8 cellular contexts compared by ENCODE assay signal in genomic region chr1:206925116-206925736, GRCh38. TPM values are rescaled to one million over a fixed set of nuclear protein-coding genes. Genes with fewer than 3 reads are reported as not detected.
A peak's percentile ranks its signal among the peaks of the same experiment; 100 is the strongest.
DNase-seq lines count a peak whose midpoint lies in the region; ATAC-seq and TF ChIP-seq lines count a peak whose summit lies in the region.

No MANE protein-coding gene starts in this region.

- no peak overlapping the region for H3K4me3 ChIP-seq in BE2C (ENCODE audit: low read depth, low read length)

- H3K9me3 ChIP-seq in BE2C: no peaks in the 10 kb centered on the region

- H3K27me3 ChIP-seq in BE2C: no peaks in the 10 kb centered on the region

- peak; percentile 16; the same call in 1 of the 2 replicates for TF ChIP-seq CTCF in BE2C (IDR thresholded peaks at IDR 0.05; ENCODE audit: low read depth, low read length)
- no peak for TF ChIP-seq CTCF in endothelial cell (IDR thresholded peaks at IDR 0.05; ENCODE audit: unreplicated experiment)

- DNase-seq in BE2C: no peak
- DNase-seq in SIG-M5 treated with dmso at 0.1 percent for 504 hours (lab: John Stamatoyannopoulos, UW; ENCODE audit: unreplicated experiment): peak; percentile 86
- DNase-seq in effector memory CD8-positive, alpha-beta T cell: peak; percentile 66 to 70 (median 67)
- DNase-seq in stimulated activated effector memory CD8-positive, alpha-beta T cell treated with anti-CD3 and anti-CD28 coated beads, Interleukin-12 subunit alpha, Interleukin-12 subunit beta, amount 100 ng/mL, for 72 hours (ENCODE audit: low spot score in 2 of 2): peak; percentile 49 to 81
- DNase-seq in endothelial cell (ENCODE audit: low spot score): no peak
- DNase-seq in T1000 (lab: John Stamatoyannopoulos, UW): no peak

- no peaks in the 10 kb centered on the region for H3K36me3 Mint-ChIP-seq in effector memory CD8-positive, alpha-beta T cell (ENCODE audit: insufficient read depth)
- peaks cover 12% of the 10 kb centered on the region for H3K36me3 Mint-ChIP-seq in stimulated activated effector memory CD8-positive, alpha-beta T cell treated with anti-CD3 and anti-CD28 coated beads, Interleukin-12 subunit alpha, Interleukin-12 subunit beta, amount 100 ng/mL, for 72 hours
- H3K36me3 Mint-ChIP-seq in endothelial cell (ENCODE audit: low read depth, unreplicated experiment): no peaks in the 10 kb centered on the region

- H3K36me3 ChIP-seq in BE2C: no peaks in the 10 kb centered on the region

- peaks cover 17% of the 10 kb centered on the region in 2 donors for H3K4me1 Mint-ChIP-seq in effector memory CD8-positive, alpha-beta T cell (ENCODE audit: low read depth in 2 of 2)
- peaks cover 33% of the 10 kb centered on the region for H3K4me1 Mint-ChIP-seq in stimulated activated effector memory CD8-positive, alpha-beta T cell treated with anti-CD3 and anti-CD28 coated beads, Interleukin-12 subunit alpha, Interleukin-12 subunit beta, amount 100 ng/mL, for 72 hours
- peaks cover 10% of the 10 kb centered on the region for H3K4me1 Mint-ChIP-seq in endothelial cell (ENCODE audit: unreplicated experiment)

- no peak overlapping the region for H3K4me3 Mint-ChIP-seq in effector memory CD8-positive, alpha-beta T cell
- H3K4me3 Mint-ChIP-seq in stimulated activated effector memory CD8-positive, alpha-beta T cell treated with anti-CD3 and anti-CD28 coated beads, Interleukin-12 subunit alpha, Interleukin-12 subunit beta, amount 100 ng/mL, for 72 hours: no peak overlapping the region
- no peak overlapping the region for H3K4me3 Mint-ChIP-seq in endothelial cell (ENCODE audit: unreplicated experiment)

- peak; percentile 54 for ATAC-seq in GM18870 (IDR thresholded peaks at IDR 0.05; ENCODE audit: unreplicated experiment)
- ATAC-seq in HG02943 (IDR thresholded peaks at IDR 0.05; ENCODE audit: low read depth, unreplicated experiment): peak; percentile 59
- peak; percentile 75 for ATAC-seq in effector memory CD8-positive, alpha-beta T cell (replicated peaks)
- peak; percentile 89 for ATAC-seq in stimulated activated effector memory CD8-positive, alpha-beta T cell treated with anti-CD3 and anti-CD28 coated beads, Interleukin-12 subunit alpha, Interleukin-12 subunit beta, amount 100 ng/mL, for 72 hours

- H3K9me3 Mint-ChIP-seq in effector memory CD8-positive, alpha-beta T cell: no peaks in the 10 kb centered on the region
- H3K9me3 Mint-ChIP-seq in stimulated activated effector memory CD8-positive, alpha-beta T cell treated with anti-CD3 and anti-CD28 coated beads, Interleukin-12 subunit alpha, Interleukin-12 subunit beta, amount 100 ng/mL, for 72 hours: no peaks in the 10 kb centered on the region
- H3K9me3 Mint-ChIP-seq in endothelial cell (ENCODE audit: unreplicated experiment): no peaks in the 10 kb centered on the region

- H3K27me3 Mint-ChIP-seq in effector memory CD8-positive, alpha-beta T cell: no peaks in the 10 kb centered on the region
- H3K27me3 Mint-ChIP-seq in endothelial cell (ENCODE audit: unreplicated experiment): no peaks in the 10 kb centered on the region

- no peak overlapping the region for H3K27ac Mint-ChIP-seq in effector memory CD8-positive, alpha-beta T cell
- no peak overlapping the region for H3K27ac Mint-ChIP-seq in stimulated activated effector memory CD8-positive, alpha-beta T cell treated with anti-CD3 and anti-CD28 coated beads, Interleukin-12 subunit alpha, Interleukin-12 subunit beta, amount 100 ng/mL, for 72 hours
- no peak overlapping the region for H3K27ac Mint-ChIP-seq in endothelial cell (ENCODE audit: unreplicated experiment)

- no peaks in the 10 kb centered on the region for H3K4me1 ChIP-seq in BE2C

RNA-seq across cellular contexts. Expression of gene FCMR, which starts 3.5 kb away (rescaled TPM):
- 1.0 TPM for polyA plus RNA-seq in BE2C (2012; ENCODE audit: insufficient read depth, insufficient read length, low read depth)
- total RNA-seq in endothelial cell (ENCODE audit: unreplicated experiment): 8.4 TPM

RNA-seq across cellular contexts. Expression of gene PIGR, which starts 21.0 kb away (rescaled TPM):
- polyA plus RNA-seq in BE2C (2012; ENCODE audit: insufficient read depth, insufficient read length, low read depth): not detected
- total RNA-seq in endothelial cell (ENCODE audit: unreplicated experiment): not detected

RNA-seq across cellular contexts. Expression of gene IL24, which starts 28.0 kb away (rescaled TPM):
- 0.36 TPM for polyA plus RNA-seq in BE2C (2012; ENCODE audit: insufficient read depth, insufficient read length, low read depth)
- total RNA-seq in endothelial cell (ENCODE audit: unreplicated experiment): not detected

RNA-seq across cellular contexts. Expression of gene FCAMR, which starts 45.0 kb away (rescaled TPM):
- polyA plus RNA-seq in BE2C (2012; ENCODE audit: insufficient read depth, insufficient read length, low read depth): not detected
- not detected for total RNA-seq in endothelial cell (ENCODE audit: unreplicated experiment)

RNA-seq across cellular contexts. Expression of gene IL20, which starts 59.8 kb away (rescaled TPM):
- polyA plus RNA-seq in BE2C (2012; ENCODE audit: insufficient read depth, insufficient read length, low read depth): not detected
- not detected for total RNA-seq in endothelial cell (ENCODE audit: unreplicated experiment)

Comparison
In these comparisons a context has a peak if more than half of its experiments do, and no peak if none do; other contexts are left out.
1. DNase-seq: peak in SIG-M5 treated with dmso at 0.1 percent for 504 hours (single experiment), effector memory CD8-positive, alpha-beta T cell (3 of 3) and stimulated activated effector memory CD8-positive, alpha-beta T cell treated with anti-CD3 and anti-CD28 coated beads, Interleukin-12 subunit alpha, Interleukin-12 subunit beta, amount 100 ng/mL, for 72 hours (2 of 2); none in BE2C (single experiment), endothelial cell (single experiment) and T1000 (single experiment).
2. Peak in every context shown above with its lines, with median percentiles within 50 percentile points of each other: ATAC-seq.